In genomic region chr5:170490381-170490780, GRCh38 we compare ENCODE assay signal across 19 cellular contexts. TPM values are rescaled to one million over a fixed set of nuclear protein-coding genes. Genes with fewer than 3 reads are reported as not detected.
DNase-seq lines count a peak whose midpoint lies in the region; ATAC-seq and TF ChIP-seq lines count a peak whose summit lies in the region.
"Had no signal": no experiment of that assay in that cellular context is flagged by ENCODE, and none has a peak within 500 bp of the region (broad histone marks: within the 10 kb centered on the region; RNA-seq: fewer than 3 reads in every experiment).

No MANE protein-coding gene starts in this region.

- H3K4me3 Mint-ChIP-seq in dendritic cell treated with granulocyte-macrophage colony-stimulating factor and Interleukin-4, amounts not matched to agents 40 ng/mL and 50 ng/mL, for 4 days = no peak overlapping the region
- H3K4me3 Mint-ChIP-seq in osteocyte (ENCODE audit: unreplicated experiment) = no peak overlapping the region
- H3K4me3 Mint-ChIP-seq: CD4-positive, alpha-beta memory T cell had no signal

- intact Hi-C loops in dendritic cell treated with granulocyte-macrophage colony-stimulating factor and Interleukin-4, amounts not matched to agents 40 ng/mL and 50 ng/mL, for 4 days (cut with micrococcal nuclease) = no loop called here
- intact Hi-C loops in lower lobe of right lung (cut with DNase I) = no loop called here

- H3K9me3 ChIP-seq in SK-N-SH (no peaks in the 10 kb centered on the region), lower lobe of right lung (no peaks in the 10 kb centered on the region)
- H3K9me3 ChIP-seq: A549, BLaER1 had no signal

- TF ChIP-seq CTCF in SK-N-SH (IDR thresholded peaks at IDR 0.05) (no peak), VCaP (conservative IDR thresholded peaks at IDR 0.05) (no peak), osteocyte (IDR thresholded peaks at IDR 0.05) (no peak), lower lobe of right lung (IDR thresholded peaks at IDR 0.05) (no peak)

- H3K4me1 Mint-ChIP-seq in dendritic cell treated with granulocyte-macrophage colony-stimulating factor and Interleukin-4, amounts not matched to agents 40 ng/mL and 50 ng/mL, for 4 days (ENCODE audit: low read depth) = peaks cover 66% of the 10 kb centered on the region
- peaks cover 28% of the 10 kb centered on the region for H3K4me1 Mint-ChIP-seq in osteocyte (ENCODE audit: unreplicated experiment)
- H3K4me1 Mint-ChIP-seq: CD4-positive, alpha-beta memory T cell had no signal

- no peak for TF ChIP-seq EP300 in SK-N-SH (IDR thresholded peaks at IDR 0.05; ENCODE audit: borderline replicate concordance in 1 of 2, low read depth in 1 of 2, low read length in 1 of 2)

- TF ChIP-seq POLR2A in erythroblast (IDR thresholded peaks at IDR 0.05; ENCODE audit: low read length) = no peak

- H2AFZ ChIP-seq in SK-N-SH (ENCODE audit: low read depth) = no peak overlapping the region
- H2AFZ ChIP-seq: GM23248 had no signal

- H3K79me2 ChIP-seq in SK-N-SH (ENCODE audit: insufficient read depth) = no peaks in the 10 kb centered on the region

- H3K9me2 ChIP-seq in SK-N-SH = no peaks in the 10 kb centered on the region

- ATAC-seq in SK-N-SH treated with all-trans-retinoic acid at 6 μM for 48 hours (no peak), lower lobe of right lung (no peak)
- ATAC-seq: A549, HCT116, HepG2 had no signal

- H3K27ac ChIP-seq in SK-N-SH (ENCODE audit: low read depth in 2 of 2, low read length in 1 of 2) (peak overlapping the region in 1 of 2 experiments; percentile 71; a peak in 2 of 4 replicates), VCaP (peak overlapping the region; percentile 33), lower lobe of right lung (no peak overlapping the region)
- H3K27ac ChIP-seq: 22Rv1, BLaER1, GM23248 had no signal

- H3F3A ChIP-seq in SK-N-SH (replicated peaks; ENCODE audit: insufficient read depth) = peaks cover 5% of the 10 kb centered on the region

- H3K27me3 Mint-ChIP-seq in dendritic cell treated with granulocyte-macrophage colony-stimulating factor and Interleukin-4, amounts not matched to agents 40 ng/mL and 50 ng/mL, for 4 days = peaks cover 14% of the 10 kb centered on the region
- no peaks in the 10 kb centered on the region for H3K27me3 Mint-ChIP-seq in osteocyte (ENCODE audit: unreplicated experiment)

- no peaks in the 10 kb centered on the region for H3K36me3 Mint-ChIP-seq in dendritic cell treated with granulocyte-macrophage colony-stimulating factor and Interleukin-4, amounts not matched to agents 40 ng/mL and 50 ng/mL, for 4 days (ENCODE audit: low read depth)
- no peaks in the 10 kb centered on the region for H3K36me3 Mint-ChIP-seq in osteocyte (ENCODE audit: unreplicated experiment)
- H3K36me3 Mint-ChIP-seq: CD4-positive, alpha-beta memory T cell had no signal

- no peak for TF ChIP-seq RAD21 in SK-N-SH (IDR thresholded peaks at IDR 0.05; ENCODE audit: low read length)

- WGBS in SK-N-SH (ENCODE audit: low lambda C conversion rate) = 88% methylated on average over 3 of the region's 3 CpGs

- H3K27me3 ChIP-seq in SK-N-SH (ENCODE audit: insufficient read depth) = no peaks in the 10 kb centered on the region
- H3K27me3 ChIP-seq in lower lobe of right lung (ENCODE audit: low read depth) = no peaks in the 10 kb centered on the region
- H3K27me3 ChIP-seq: BLaER1 had no signal

- DNase-seq in SK-N-SH (no peak), osteocyte (ENCODE audit: extremely low spot score, unreplicated experiment) (no peak), SIG-M5 treated with dmso at 0.1 percent for 504 hours (lab: John Stamatoyannopoulos, UW; ENCODE audit: unreplicated experiment) (no peak), lower lobe of right lung (no peak), erythroblast (lab: John Stamatoyannopoulos, UW) (no peak)
- DNase-seq: CD4-positive, alpha-beta memory T cell; DMS153; DMS79; GDM1; GM23248 had no signal

- H3K27ac Mint-ChIP-seq in dendritic cell treated with granulocyte-macrophage colony-stimulating factor and Interleukin-4, amounts not matched to agents 40 ng/mL and 50 ng/mL, for 4 days = peak overlapping the region; percentile 0
- H3K27ac Mint-ChIP-seq in osteocyte (ENCODE audit: unreplicated experiment) = peak overlapping the region; percentile 73
- H3K27ac Mint-ChIP-seq: CD4-positive, alpha-beta memory T cell had no signal

- H3K9ac ChIP-seq in SK-N-SH = no peak overlapping the region
- H3K9ac ChIP-seq: BLaER1, GM23248 had no signal

- H3K4me2 ChIP-seq in SK-N-SH = peak overlapping the region; percentile 28; the same call in 1 of the 2 replicates
- H3K4me2 ChIP-seq: A549, BLaER1 had no signal

- CTCF ChIA-PET in SK-N-SH (lab: Yijun Ruan, JAX) = no interaction called here

- H3K36me3 ChIP-seq in SK-N-SH (replicated peaks in 1 of 2; ENCODE audit: control insufficient read depth in 1 of 2, insufficient read depth in 2 of 2, low read length in 1 of 2) = no peaks in the 10 kb centered on the region
- H3K36me3 ChIP-seq in lower lobe of right lung = no peaks in the 10 kb centered on the region
- H3K36me3 ChIP-seq: BLaER1 had no signal

- H3K4me3 ChIP-seq in SK-N-SH (ENCODE audit: low read depth in 2 of 2, low read length in 1 of 2) (no peak overlapping the region), lower lobe of right lung (no peak overlapping the region)
- H3K4me3 ChIP-seq: A549, BLaER1, GM23248 had no signal

- peaks cover 0 to 11% of the 10 kb centered on the region in 2 experiments; a peak in 2 of 4 replicates for H3K4me1 ChIP-seq in SK-N-SH (ENCODE audit: control insufficient read depth in 1 of 2, insufficient read depth in 2 of 2, low read depth in 1 of 2, low read length in 1 of 2)
- peaks cover 14% of the 10 kb centered on the region for H3K4me1 ChIP-seq in lower lobe of right lung

- H3K9me3 Mint-ChIP-seq in dendritic cell treated with granulocyte-macrophage colony-stimulating factor and Interleukin-4, amounts not matched to agents 40 ng/mL and 50 ng/mL, for 4 days = no peaks in the 10 kb centered on the region
- H3K9me3 Mint-ChIP-seq in osteocyte (ENCODE audit: unreplicated experiment) = no peaks in the 10 kb centered on the region
- H3K9me3 Mint-ChIP-seq: CD4-positive, alpha-beta memory T cell had no signal

- H4K20me1 ChIP-seq in SK-N-SH (ENCODE audit: insufficient read depth) = no peaks in the 10 kb centered on the region
- H4K20me1 ChIP-seq: BLaER1 had no signal

- POLR2A ChIA-PET in SK-N-SH (lab: Yijun Ruan, JAX) = no interaction called here

TF ChIP-seq in SK-N-SH, 30 proteins besides CTCF, POLR2A, EP300 and RAD21 (continues in another document):
- TF ChIP-seq GABPA (IDR thresholded peaks at IDR 0.05; ENCODE audit: low read depth) (no peak), NRF1 (IDR thresholded peaks at IDR 0.05; ENCODE audit: low read depth, low read length) (no peak), RCOR1 (IDR thresholded peaks at IDR 0.05; ENCODE audit: low read length) (no peak), NFIC (IDR thresholded peaks at IDR 0.05; ENCODE audit: borderline replicate concordance) (no peak)
- TF ChIP-seq, protein P1, sequence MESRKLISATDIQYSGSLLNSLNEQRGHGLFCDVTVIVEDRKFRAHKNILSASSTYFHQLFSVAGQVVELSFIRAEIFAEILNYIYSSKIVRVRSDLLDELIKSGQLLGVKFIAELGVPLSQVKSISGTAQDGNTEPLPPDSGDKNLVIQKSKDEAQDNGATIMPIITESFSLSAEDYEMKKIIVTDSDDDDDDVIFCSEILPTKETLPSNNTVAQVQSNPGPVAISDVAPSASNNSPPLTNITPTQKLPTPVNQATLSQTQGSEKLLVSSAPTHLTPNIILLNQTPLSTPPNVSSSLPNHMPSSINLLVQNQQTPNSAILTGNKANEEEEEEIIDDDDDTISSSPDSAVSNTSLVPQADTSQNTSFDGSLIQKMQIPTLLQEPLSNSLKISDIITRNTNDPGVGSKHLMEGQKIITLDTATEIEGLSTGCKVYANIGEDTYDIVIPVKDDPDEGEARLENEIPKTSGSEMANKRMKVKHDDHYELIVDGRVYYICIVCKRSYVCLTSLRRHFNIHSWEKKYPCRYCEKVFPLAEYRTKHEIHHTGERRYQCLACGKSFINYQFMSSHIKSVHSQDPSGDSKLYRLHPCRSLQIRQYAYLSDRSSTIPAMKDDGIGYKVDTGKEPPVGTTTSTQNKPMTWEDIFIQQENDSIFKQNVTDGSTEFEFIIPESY (IDR thresholded peaks at IDR 0.05; ENCODE audit: borderline replicate concordance, low read depth) = no peak

TF ChIP-seq in SK-N-SH treated with all-trans-retinoic acid at 6 μM for 48 hours, 23 proteins besides CTCF, POLR2A, EP300 and RAD21 (continues in another document):
- TF ChIP-seq, protein P2, sequence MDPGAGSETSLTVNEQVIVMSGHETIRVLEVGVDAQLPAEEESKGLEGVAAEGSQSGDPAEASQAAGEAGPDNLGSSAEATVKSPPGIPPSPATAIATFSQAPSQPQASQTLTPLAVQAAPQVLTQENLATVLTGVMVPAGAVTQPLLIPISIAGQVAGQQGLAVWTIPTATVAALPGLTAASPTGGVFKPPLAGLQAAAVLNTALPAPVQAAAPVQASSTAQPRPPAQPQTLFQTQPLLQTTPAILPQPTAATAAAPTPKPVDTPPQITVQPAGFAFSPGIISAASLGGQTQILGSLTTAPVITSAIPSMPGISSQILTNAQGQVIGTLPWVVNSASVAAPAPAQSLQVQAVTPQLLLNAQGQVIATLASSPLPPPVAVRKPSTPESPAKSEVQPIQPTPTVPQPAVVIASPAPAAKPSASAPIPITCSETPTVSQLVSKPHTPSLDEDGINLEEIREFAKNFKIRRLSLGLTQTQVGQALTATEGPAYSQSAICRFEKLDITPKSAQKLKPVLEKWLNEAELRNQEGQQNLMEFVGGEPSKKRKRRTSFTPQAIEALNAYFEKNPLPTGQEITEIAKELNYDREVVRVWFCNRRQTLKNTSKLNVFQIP (CRISPR knock-in tag; IDR thresholded peaks at IDR 0.05; ENCODE audit: borderline replicate concordance, low read depth) = no peak
- no peak for TF ChIP-seq GLIS3 (CRISPR knock-in tag; IDR thresholded peaks at IDR 0.05)
- TF ChIP-seq TCF4 (CRISPR knock-in tag; IDR thresholded peaks at IDR 0.05; ENCODE audit: borderline replicate concordance) = no peak
- TF ChIP-seq ESRRG (CRISPR knock-in tag; IDR thresholded peaks at IDR 0.05) = no peak

RNA-seq across cellular contexts. Expression of gene KCNIP1, which starts 13.4 kb away (rescaled TPM):
- polyA plus RNA-seq in SK-N-SH (2012; rRNA removed) = 1.1 and 1.3 TPM in 2 replicates
- polyA plus RNA-seq in SK-N-SH (2012; cell fraction: cytosol; rRNA removed) = 1.3 and 1.4 TPM in 2 replicates
- 0.75 TPM in 2 replicates for polyA plus RNA-seq in SK-N-SH (2012; cell fraction: nucleus; rRNA removed)
- total RNA-seq in osteocyte = 12.6 and 13.3 TPM in 2 replicates
- 1.7 TPM for total RNA-seq in lower lobe of right lung
- total RNA-seq: CD4-positive, alpha-beta memory T cell; GM23248; HepG2 had no signal
- polyA plus RNA-seq: A549; CD14-positive monocyte; CD4-positive, alpha-beta memory T cell; GM23248; HepG2 had no signal
